ENCODE assay signal across 8 cellular contexts in the genomic region with DNA sequence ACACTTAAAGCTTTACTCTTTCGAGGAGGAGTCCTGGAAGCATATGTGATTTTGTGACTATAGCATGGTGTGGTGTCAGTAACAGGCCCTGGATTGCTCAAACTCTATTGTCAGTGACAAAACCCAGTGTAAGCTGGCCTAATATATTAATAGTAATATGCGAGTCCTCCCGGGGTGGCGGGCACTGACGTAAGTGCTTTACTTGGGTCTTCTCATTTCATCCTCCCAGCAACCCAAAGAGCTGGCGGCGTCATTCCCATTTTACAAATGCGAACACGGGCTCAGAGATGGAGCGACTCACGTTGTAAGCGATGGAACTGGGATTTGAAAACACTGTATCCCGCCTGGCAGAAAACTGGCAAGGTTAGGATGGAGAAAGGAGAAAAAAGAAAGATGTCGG. TPM values are rescaled to one million over a fixed set of nuclear protein-coding genes. Genes with fewer than 3 reads are reported as not detected.
DNase-seq lines count a peak whose midpoint lies in the region; ATAC-seq and TF ChIP-seq lines count a peak whose summit lies in the region.

No MANE protein-coding gene starts in this region.

- H3K27me3 ChIP-seq in RWPE2 (ENCODE audit: insufficient read depth, poor library complexity, severe bottlenecking) (no peaks in the 10 kb centered on the region), gastrocnemius medialis (no peaks in the 10 kb centered on the region)

- intact Hi-C loops in gastrocnemius medialis (cut with DNase I; ENCODE audit: low total_unique reads), result loop anchor here (1.0 to 5.0 kb wide), 4 partner anchors 28 to 148 kb away; partner anchors contain the start of genes BAIAP2L1 and LMTK2

- no peaks in the 10 kb centered on the region for H3K9me3 ChIP-seq in RWPE2 (ENCODE audit: severe bottlenecking)
- H3K9me3 ChIP-seq in gastrocnemius medialis, result no peaks in the 10 kb centered on the region

- ATAC-seq in GM19043 (IDR thresholded peaks at IDR 0.05; ENCODE audit: low read depth, unreplicated experiment) (peak; percentile 0), RWPE2 (ENCODE audit: low read depth) (no peak), gastrocnemius medialis (no peak), omental fat pad (ENCODE audit: low FRiP score) (no peak)

- in situ Hi-C loops in gastrocnemius medialis (cut with MboI; ENCODE audit: low sequenced_read_pairs in 4 of 4), result loop anchor here in 2 of 4 donors (25.0 kb wide), 2 partner anchors 140 to 160 kb away; partner anchors contain the start of genes BAIAP2L1 (in 1 of the 2) and LMTK2 (in 1 of the 2)

- H3K27ac ChIP-seq in RWPE2 (ENCODE audit: poor library complexity, severe bottlenecking), result peak overlapping the region; percentile 26
- H3K27ac ChIP-seq in gastrocnemius medialis, result peak overlapping the region; percentile 85 to 94 (median 88)

- peak overlapping the region; percentile 55 for H3K4me3 ChIP-seq in RWPE2 (ENCODE audit: severe bottlenecking)
- peak overlapping the region; percentile 74 to 93 (median 86) for H3K4me3 ChIP-seq in gastrocnemius medialis

- H3K4me1 ChIP-seq in RWPE2 (ENCODE audit: insufficient read depth, poor library complexity, severe bottlenecking) (peaks cover 6% of the 10 kb centered on the region), gastrocnemius medialis (peaks cover 18 to 28% of the 10 kb centered on the region in 2 donors)

- peaks cover 3% of the 10 kb centered on the region; the same call in 1 of the 2 replicates for H3K36me3 ChIP-seq in RWPE2 (ENCODE audit: low read depth)
- H3K36me3 ChIP-seq in gastrocnemius medialis, result no peaks in the 10 kb centered on the region

- DNase-seq in RWPE2 (ENCODE audit: low spot score), result no peak
- peak; percentile 14 for DNase-seq in fibroblast of peridontal ligament (ENCODE audit: extremely low read depth)
- no peak for DNase-seq in gastrocnemius medialis
- DNase-seq in MV-4-11 (lab: John Stamatoyannopoulos, UW), result no peak
- DNase-seq in GM10266 (ENCODE audit: extremely low spot score), result no peak
- no peak for DNase-seq in EL
- DNase-seq in omental fat pad (ENCODE audit: low spot score), result no peak

- no peak for TF ChIP-seq POLR2A in gastrocnemius medialis (IDR thresholded peaks at IDR 0.05)

- TF ChIP-seq CTCF in RWPE2 (IDR thresholded peaks at IDR 0.05; ENCODE audit: poor library complexity, severe bottlenecking) (no peak), gastrocnemius medialis (IDR thresholded peaks at IDR 0.05 in 4 of 5, conservative IDR thresholded peaks at IDR 0.05 in 1 of 5) (no peak), GM10266 (IDR thresholded peaks at IDR 0.05; ENCODE audit: control insufficient read depth, insufficient read depth, low read depth, missing control alignments) (no peak), omental fat pad (IDR thresholded peaks at IDR 0.05) (no peak)

RNA-seq across cellular contexts. Expression of gene TECPR1, which starts 0.6 kb away (rescaled TPM):
- total RNA-seq in gastrocnemius medialis (10 to 100 TPM; 16.0 to 59.6 (median 33.9) TPM), omental fat pad (10 to 100 TPM; 12.0 to 36.3 (median 17.1) TPM)

RNA-seq across cellular contexts. Expression of gene BRI3, which starts 28.8 kb away (rescaled TPM):
- total RNA-seq in gastrocnemius medialis, result 100 to 1,000 TPM in 3 of 4 donors, 10 to 100 TPM in 1; 60.5 to 180 (median 114) TPM
- 100 to 1,000 TPM in 1 of 4 donors, 10 to 100 TPM in 3; 39.0 to 126 (median 71.8) TPM for total RNA-seq in omental fat pad

RNA-seq across cellular contexts. Expression of gene BHLHA15, which starts 41.4 kb away (rescaled TPM):
- total RNA-seq in gastrocnemius medialis (1 to 10 TPM in 3 of 4 donors, not detected in 1; 1.6 to 2.1 (median 1.8) TPM), omental fat pad (1 to 10 TPM in 2 of 4 donors, not detected in 2; 1.5 to 3.5 TPM)
